8 cellular contexts compared by ENCODE assay signal in genomic region chr11:57800444-57801184, GRCh38. TPM values are rescaled to one million over a fixed set of nuclear protein-coding genes. Genes with fewer than 3 reads are reported as not detected.
A peak's percentile ranks its signal among the peaks of the same experiment; 100 is the strongest.
DNase-seq lines count a peak whose midpoint lies in the region; ATAC-seq, FAIRE-seq and TF ChIP-seq lines count a peak whose summit lies in the region.

No MANE protein-coding gene starts in this region.

- FAIRE-seq in GM18507 (lab: Jason Lieb, UNC) = peak; percentile 84
- peak; percentile 84 for FAIRE-seq in endometrium (lab: Jason Lieb, UNC)

- no peak for TF ChIP-seq POLR2A in uterus (IDR thresholded peaks at IDR 0.05)

- no peaks in the 10 kb centered on the region for H3K9me3 ChIP-seq in uterus

- ATAC-seq in HG02885 (IDR thresholded peaks at IDR 0.05; ENCODE audit: poor library complexity, unreplicated experiment) = peak; percentile 89

- peak; percentile 39 for DNase-seq in BJ (ENCODE audit: low read depth)
- DNase-seq in GM18507 (ENCODE audit: extremely low spot score, insufficient read length, low read depth) = peak; percentile 48
- peak; percentile 84 for DNase-seq in NCI-H1436 treated with DMSO at 0.1 percent for 48 hours (lab: John Stamatoyannopoulos, UW)
- peak; percentile 95 for DNase-seq in SW480 (ENCODE audit: low spot score)
- DNase-seq in midbrain (lab: John Stamatoyannopoulos, UW) = peak; percentile 77
- DNase-seq in uterus = no peak

- POLR2A ChIA-PET in BJ (lab: Charles Lee) = interaction anchor here (0.6 to 1.0 kb wide), 3 partner anchors 22 to 49 kb away, joined by 3 to 5 read pairs (median 3); partner anchors contain the start of genes BTBD18 and CTNND1

- peak overlapping the region; percentile 35 to 67 for H3K27ac ChIP-seq in uterus

- H3K27me3 ChIP-seq in BJ (ENCODE audit: control insufficient read depth, insufficient read depth, low read length) (no peaks in the 10 kb centered on the region), uterus (no peaks in the 10 kb centered on the region)

- CTCF ChIA-PET in BJ (lab: Yijun Ruan, JAX) = interaction anchor here (0.6 to 6.4 kb wide), 37 partner anchors 9 to 744 kb away, joined by 3 to 137 read pairs (median 5); partner anchors contain the start of genes BTBD18, CLP1, CTNND1 and MED19

- H3K4me3 ChIP-seq in BJ (ENCODE audit: low read depth, low read length) (no peak overlapping the region), uterus (no peak overlapping the region)

- intact Hi-C loops in uterus (cut with DNase I; ENCODE audit: low total_unique reads) = no loop called here

- TF ChIP-seq CTCF in BJ (IDR thresholded peaks at IDR 0.05; ENCODE audit: insufficient read depth, low read depth, low read length) (peak; percentile 72), uterus (IDR thresholded peaks at IDR 0.05) (peak; percentile 78 to 94 (median 88))

- H3K4me1 ChIP-seq in uterus = no peaks in the 10 kb centered on the region

- H3K36me3 ChIP-seq in BJ (ENCODE audit: control insufficient read depth, insufficient read depth, low read length) (peaks cover 18% of the 10 kb centered on the region), uterus (no peaks in the 10 kb centered on the region)

RNA-seq across cellular contexts. Expression of gene CTNND1, which starts 39.0 kb away (rescaled TPM):
- 145 and 286 TPM in 2 replicates for polyA plus RNA-seq in BJ (2011; rRNA removed)
- polyA minus RNA-seq in BJ (2011; rRNA and poly(A)+ RNA removed) = 342 and 481 TPM in 2 replicates
- 100 to 1,000 TPM in 3 of 4 donors, 10 to 100 TPM in 1; 54.1 to 226 (median 166) TPM for total RNA-seq in uterus

RNA-seq across cellular contexts. Expression of gene BTBD18, which starts 49.0 kb away (rescaled TPM):
- not detected in 2 replicates for polyA plus RNA-seq in BJ (2011; rRNA removed)
- not detected in 2 replicates for polyA minus RNA-seq in BJ (2011; rRNA and poly(A)+ RNA removed)
- not detected for total RNA-seq in uterus

RNA-seq across cellular contexts. Expression of gene SELENOH, which starts 59.3 kb away (rescaled TPM):
- 50.7 and 68.3 TPM in 2 replicates for polyA plus RNA-seq in BJ (2011; rRNA removed)
- 7.5 and 10.4 TPM in 2 replicates for polyA minus RNA-seq in BJ (2011; rRNA and poly(A)+ RNA removed)
- 100 to 1,000 TPM in 2 of 4 donors, 10 to 100 TPM in 2; 78.3 to 475 (median 105) TPM for total RNA-seq in uterus

Comparison
In these comparisons a context has a peak if more than half of its experiments do, and no peak if none do; other contexts are left out.
1. DNase-seq: peak in BJ (single experiment), GM18507 (single experiment), NCI-H1436 treated with DMSO at 0.1 percent for 48 hours (single experiment), SW480 (single experiment) and midbrain (single experiment); none in uterus (0 of 2).